In genomic region chr2:188561473-188561979, GRCh38 we compare ENCODE assay signal across 22 cellular contexts.
"Had no signal": no experiment of that assay in that cellular context is flagged by ENCODE, and none has a peak within 500 bp of the region (broad histone marks: within the 10 kb centered on the region; RNA-seq: fewer than 3 reads in every experiment).

No MANE protein-coding gene starts in this region.

- DNase-seq: IMR-90, Karpas-422, KG1, MG63, NCI-H1092, NCI-H1105 treated with DMSO at 0.1 percent for 48 hours, NCI-H1417 treated with DMSO at 0.1 percent for 48 hours, NCI-H146, NCI-H1694 treated with DMSO at 0.1 percent for 48 hours, NCI-H1930, NCI-H2081, NCI-H2107, NCI-H2227 treated with DMSO at 0.1 percent for 48 hours, NCI-H510A, NCI-H69, NCI-H774, PC-3, SHP77, SJCRH30 had no signal

- H3K4me1 ChIP-seq: SJCRH30 had no signal

- H3K4me3 ChIP-seq: MG63, SJCRH30 had no signal

- H3K36me3 ChIP-seq: SJCRH30 had no signal

- ATAC-seq: Panc1, PC-3, SK-N-SH treated with all-trans-retinoic acid at 6 μM for 48 hours had no signal

- H3K27me3 ChIP-seq: MG63, SJCRH30 had no signal

- H3K27ac ChIP-seq: RWPE1, SJCRH30 had no signal
